ENCODE assay signal across 1 cellular context in the genomic region with DNA sequence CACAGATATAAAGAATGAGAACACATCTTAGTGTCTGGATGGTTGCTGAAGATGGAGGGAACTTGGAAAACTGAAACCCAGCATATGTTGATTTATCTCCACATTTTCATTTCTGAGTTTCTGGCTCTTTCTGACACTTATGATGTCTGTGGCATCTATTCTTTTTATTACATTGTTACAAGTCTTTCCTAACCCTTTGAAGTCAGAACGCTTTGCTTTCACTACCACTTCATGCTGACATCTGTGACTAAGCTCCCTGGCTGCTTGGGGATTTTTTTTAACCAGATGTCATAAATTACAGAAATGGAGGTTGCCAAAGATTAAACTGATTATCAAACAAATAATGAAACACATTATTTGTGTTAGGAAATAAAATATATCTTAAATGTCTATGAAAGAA.
TF ChIP-seq lines count a peak whose summit lies in the region.

No MANE protein-coding gene starts in this region.

TF ChIP-seq in GM23338, 12 proteins besides CTCF, POLR2A, EP300 and RAD21 (continued from another document):
- TF ChIP-seq, protein P1, sequence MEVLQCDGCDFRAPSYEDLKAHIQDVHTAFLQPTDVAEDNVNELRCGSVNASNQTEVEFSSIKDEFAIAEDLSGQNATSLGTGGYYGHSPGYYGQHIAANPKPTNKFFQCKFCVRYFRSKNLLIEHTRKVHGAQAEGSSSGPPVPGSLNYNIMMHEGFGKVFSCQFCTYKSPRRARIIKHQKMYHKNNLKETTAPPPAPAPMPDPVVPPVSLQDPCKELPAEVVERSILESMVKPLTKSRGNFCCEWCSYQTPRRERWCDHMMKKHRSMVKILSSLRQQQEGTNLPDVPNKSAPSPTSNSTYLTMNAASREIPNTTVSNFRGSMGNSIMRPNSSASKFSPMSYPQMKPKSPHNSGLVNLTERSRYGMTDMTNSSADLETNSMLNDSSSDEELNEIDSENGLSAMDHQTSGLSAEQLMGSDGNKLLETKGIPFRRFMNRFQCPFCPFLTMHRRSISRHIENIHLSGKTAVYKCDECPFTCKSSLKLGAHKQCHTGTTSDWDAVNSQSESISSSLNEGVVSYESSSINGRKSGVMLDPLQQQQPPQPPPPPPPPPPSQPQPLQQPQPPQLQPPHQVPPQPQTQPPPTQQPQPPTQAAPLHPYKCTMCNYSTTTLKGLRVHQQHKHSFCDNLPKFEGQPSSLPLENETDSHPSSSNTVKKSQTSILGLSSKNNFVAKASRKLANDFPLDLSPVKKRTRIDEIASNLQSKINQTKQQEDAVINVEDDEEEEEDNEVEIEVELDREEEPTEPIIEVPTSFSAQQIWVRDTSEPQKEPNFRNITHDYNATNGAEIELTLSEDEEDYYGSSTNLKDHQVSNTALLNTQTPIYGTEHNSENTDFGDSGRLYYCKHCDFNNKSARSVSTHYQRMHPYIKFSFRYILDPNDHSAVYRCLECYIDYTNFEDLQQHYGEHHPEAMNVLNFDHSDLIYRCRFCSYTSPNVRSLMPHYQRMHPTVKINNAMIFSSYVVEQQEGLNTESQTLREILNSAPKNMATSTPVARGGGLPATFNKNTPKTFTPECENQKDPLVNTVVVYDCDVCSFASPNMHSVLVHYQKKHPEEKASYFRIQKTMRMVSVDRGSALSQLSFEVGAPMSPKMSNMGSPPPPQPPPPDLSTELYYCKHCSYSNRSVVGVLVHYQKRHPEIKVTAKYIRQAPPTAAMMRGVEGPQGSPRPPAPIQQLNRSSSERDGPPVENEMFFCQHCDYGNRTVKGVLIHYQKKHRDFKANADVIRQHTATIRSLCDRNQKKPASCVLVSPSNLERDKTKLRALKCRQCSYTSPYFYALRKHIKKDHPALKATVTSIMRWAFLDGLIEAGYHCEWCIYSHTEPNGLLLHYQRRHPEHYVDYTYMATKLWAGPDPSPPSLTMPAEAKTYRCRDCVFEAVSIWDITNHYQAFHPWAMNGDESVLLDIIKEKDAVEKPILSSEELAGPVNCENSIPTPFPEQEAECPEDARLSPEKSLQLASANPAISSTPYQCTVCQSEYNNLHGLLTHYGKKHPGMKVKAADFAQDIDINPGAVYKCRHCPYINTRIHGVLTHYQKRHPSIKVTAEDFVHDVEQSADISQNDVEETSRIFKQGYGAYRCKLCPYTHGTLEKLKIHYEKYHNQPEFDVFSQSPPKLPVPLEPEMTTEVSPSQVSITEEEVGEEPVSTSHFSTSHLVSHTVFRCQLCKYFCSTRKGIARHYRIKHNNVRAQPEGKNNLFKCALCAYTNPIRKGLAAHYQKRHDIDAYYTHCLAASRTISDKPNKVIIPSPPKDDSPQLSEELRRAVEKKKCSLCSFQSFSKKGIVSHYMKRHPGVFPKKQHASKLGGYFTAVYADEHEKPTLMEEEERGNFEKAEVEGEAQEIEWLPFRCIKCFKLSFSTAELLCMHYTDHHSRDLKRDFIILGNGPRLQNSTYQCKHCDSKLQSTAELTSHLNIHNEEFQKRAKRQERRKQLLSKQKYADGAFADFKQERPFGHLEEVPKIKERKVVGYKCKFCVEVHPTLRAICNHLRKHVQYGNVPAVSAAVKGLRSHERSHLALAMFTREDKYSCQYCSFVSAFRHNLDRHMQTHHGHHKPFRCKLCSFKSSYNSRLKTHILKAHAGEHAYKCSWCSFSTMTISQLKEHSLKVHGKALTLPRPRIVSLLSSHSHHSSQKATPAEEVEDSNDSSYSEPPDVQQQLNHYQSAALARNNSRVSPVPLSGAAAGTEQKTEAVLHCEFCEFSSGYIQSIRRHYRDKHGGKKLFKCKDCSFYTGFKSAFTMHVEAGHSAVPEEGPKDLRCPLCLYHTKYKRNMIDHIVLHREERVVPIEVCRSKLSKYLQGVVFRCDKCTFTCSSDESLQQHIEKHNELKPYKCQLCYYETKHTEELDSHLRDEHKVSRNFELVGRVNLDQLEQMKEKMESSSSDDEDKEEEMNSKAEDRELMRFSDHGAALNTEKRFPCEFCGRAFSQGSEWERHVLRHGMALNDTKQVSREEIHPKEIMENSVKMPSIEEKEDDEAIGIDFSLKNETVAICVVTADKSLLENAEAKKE (CRISPR knock-in tag; IDR thresholded peaks at IDR 0.05): no peak
- TF ChIP-seq, protein P2, sequence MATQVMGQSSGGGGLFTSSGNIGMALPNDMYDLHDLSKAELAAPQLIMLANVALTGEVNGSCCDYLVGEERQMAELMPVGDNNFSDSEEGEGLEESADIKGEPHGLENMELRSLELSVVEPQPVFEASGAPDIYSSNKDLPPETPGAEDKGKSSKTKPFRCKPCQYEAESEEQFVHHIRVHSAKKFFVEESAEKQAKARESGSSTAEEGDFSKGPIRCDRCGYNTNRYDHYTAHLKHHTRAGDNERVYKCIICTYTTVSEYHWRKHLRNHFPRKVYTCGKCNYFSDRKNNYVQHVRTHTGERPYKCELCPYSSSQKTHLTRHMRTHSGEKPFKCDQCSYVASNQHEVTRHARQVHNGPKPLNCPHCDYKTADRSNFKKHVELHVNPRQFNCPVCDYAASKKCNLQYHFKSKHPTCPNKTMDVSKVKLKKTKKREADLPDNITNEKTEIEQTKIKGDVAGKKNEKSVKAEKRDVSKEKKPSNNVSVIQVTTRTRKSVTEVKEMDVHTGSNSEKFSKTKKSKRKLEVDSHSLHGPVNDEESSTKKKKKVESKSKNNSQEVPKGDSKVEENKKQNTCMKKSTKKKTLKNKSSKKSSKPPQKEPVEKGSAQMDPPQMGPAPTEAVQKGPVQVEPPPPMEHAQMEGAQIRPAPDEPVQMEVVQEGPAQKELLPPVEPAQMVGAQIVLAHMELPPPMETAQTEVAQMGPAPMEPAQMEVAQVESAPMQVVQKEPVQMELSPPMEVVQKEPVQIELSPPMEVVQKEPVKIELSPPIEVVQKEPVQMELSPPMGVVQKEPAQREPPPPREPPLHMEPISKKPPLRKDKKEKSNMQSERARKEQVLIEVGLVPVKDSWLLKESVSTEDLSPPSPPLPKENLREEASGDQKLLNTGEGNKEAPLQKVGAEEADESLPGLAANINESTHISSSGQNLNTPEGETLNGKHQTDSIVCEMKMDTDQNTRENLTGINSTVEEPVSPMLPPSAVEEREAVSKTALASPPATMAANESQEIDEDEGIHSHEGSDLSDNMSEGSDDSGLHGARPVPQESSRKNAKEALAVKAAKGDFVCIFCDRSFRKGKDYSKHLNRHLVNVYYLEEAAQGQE (IDR thresholded peaks at IDR 0.05; ENCODE audit: unreplicated experiment): no peak
